In the genomic region with DNA sequence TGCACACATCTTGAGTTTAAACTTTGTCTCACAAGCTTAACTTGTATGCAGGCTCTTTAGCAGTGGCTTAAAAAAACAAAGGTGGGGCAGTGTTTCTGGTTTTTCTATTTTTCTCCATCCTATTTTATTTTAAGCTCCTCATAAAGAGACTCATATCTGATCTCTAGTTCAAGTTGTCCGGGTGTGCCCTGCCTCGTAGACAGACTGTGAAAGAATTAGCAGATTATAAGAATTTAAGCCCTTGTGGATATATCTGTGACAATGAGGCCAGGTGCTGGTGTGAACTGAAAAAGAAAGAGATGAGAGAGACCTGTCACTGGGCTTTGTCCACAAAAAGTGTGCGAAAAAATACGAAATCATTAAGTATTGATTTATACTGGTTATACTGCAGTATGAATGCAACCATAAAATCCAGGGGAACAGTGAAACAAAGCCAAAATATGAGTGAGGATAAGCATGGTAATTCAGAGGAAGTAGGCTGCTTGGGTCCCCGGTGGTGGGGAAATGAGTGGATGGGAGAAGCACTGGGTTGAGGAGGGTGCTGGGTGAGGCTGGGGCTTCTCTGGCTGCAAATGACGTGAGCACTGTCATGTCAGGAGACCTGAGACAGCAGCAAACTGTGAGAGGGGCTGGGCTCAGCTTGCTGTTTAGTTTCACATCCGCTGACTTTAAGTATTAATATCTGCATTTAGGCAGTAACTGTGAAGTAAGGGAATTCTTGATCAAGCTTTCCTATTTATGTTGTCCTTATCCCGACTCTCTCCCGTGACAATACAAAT, we compare ENCODE assay signal across 2 cellular contexts.
TF ChIP-seq lines count a peak whose summit lies in the region.

No MANE protein-coding gene starts in this region.

TF ChIP-seq in GM23338, 12 proteins besides CTCF, POLR2A, EP300 and RAD21 (continued from another document):
- TF ChIP-seq EZH2phosphoT487 (IDR thresholded peaks at IDR 0.05; ENCODE audit: unreplicated experiment) (no peak), NANOG (IDR thresholded peaks at IDR 0.05; ENCODE audit: borderline replicate concordance) (no peak), EZH2 (IDR thresholded peaks at IDR 0.05; ENCODE audit: low read depth, unreplicated experiment) (no peak)
- TF ChIP-seq, protein P1, sequence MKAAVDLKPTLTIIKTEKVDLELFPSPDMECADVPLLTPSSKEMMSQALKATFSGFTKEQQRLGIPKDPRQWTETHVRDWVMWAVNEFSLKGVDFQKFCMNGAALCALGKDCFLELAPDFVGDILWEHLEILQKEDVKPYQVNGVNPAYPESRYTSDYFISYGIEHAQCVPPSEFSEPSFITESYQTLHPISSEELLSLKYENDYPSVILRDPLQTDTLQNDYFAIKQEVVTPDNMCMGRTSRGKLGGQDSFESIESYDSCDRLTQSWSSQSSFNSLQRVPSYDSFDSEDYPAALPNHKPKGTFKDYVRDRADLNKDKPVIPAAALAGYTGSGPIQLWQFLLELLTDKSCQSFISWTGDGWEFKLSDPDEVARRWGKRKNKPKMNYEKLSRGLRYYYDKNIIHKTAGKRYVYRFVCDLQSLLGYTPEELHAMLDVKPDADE (IDR thresholded peaks at IDR 0.05) = no peak
- TF ChIP-seq, protein P2, sequence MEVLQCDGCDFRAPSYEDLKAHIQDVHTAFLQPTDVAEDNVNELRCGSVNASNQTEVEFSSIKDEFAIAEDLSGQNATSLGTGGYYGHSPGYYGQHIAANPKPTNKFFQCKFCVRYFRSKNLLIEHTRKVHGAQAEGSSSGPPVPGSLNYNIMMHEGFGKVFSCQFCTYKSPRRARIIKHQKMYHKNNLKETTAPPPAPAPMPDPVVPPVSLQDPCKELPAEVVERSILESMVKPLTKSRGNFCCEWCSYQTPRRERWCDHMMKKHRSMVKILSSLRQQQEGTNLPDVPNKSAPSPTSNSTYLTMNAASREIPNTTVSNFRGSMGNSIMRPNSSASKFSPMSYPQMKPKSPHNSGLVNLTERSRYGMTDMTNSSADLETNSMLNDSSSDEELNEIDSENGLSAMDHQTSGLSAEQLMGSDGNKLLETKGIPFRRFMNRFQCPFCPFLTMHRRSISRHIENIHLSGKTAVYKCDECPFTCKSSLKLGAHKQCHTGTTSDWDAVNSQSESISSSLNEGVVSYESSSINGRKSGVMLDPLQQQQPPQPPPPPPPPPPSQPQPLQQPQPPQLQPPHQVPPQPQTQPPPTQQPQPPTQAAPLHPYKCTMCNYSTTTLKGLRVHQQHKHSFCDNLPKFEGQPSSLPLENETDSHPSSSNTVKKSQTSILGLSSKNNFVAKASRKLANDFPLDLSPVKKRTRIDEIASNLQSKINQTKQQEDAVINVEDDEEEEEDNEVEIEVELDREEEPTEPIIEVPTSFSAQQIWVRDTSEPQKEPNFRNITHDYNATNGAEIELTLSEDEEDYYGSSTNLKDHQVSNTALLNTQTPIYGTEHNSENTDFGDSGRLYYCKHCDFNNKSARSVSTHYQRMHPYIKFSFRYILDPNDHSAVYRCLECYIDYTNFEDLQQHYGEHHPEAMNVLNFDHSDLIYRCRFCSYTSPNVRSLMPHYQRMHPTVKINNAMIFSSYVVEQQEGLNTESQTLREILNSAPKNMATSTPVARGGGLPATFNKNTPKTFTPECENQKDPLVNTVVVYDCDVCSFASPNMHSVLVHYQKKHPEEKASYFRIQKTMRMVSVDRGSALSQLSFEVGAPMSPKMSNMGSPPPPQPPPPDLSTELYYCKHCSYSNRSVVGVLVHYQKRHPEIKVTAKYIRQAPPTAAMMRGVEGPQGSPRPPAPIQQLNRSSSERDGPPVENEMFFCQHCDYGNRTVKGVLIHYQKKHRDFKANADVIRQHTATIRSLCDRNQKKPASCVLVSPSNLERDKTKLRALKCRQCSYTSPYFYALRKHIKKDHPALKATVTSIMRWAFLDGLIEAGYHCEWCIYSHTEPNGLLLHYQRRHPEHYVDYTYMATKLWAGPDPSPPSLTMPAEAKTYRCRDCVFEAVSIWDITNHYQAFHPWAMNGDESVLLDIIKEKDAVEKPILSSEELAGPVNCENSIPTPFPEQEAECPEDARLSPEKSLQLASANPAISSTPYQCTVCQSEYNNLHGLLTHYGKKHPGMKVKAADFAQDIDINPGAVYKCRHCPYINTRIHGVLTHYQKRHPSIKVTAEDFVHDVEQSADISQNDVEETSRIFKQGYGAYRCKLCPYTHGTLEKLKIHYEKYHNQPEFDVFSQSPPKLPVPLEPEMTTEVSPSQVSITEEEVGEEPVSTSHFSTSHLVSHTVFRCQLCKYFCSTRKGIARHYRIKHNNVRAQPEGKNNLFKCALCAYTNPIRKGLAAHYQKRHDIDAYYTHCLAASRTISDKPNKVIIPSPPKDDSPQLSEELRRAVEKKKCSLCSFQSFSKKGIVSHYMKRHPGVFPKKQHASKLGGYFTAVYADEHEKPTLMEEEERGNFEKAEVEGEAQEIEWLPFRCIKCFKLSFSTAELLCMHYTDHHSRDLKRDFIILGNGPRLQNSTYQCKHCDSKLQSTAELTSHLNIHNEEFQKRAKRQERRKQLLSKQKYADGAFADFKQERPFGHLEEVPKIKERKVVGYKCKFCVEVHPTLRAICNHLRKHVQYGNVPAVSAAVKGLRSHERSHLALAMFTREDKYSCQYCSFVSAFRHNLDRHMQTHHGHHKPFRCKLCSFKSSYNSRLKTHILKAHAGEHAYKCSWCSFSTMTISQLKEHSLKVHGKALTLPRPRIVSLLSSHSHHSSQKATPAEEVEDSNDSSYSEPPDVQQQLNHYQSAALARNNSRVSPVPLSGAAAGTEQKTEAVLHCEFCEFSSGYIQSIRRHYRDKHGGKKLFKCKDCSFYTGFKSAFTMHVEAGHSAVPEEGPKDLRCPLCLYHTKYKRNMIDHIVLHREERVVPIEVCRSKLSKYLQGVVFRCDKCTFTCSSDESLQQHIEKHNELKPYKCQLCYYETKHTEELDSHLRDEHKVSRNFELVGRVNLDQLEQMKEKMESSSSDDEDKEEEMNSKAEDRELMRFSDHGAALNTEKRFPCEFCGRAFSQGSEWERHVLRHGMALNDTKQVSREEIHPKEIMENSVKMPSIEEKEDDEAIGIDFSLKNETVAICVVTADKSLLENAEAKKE (CRISPR knock-in tag; IDR thresholded peaks at IDR 0.05) = no peak

TF ChIP-seq in H1, 55 proteins besides CTCF, POLR2A, EP300 and RAD21 (continued from another document):
- TF ChIP-seq TBP (IDR thresholded peaks at IDR 0.05; ENCODE audit: low read depth, low read length) = no peak
- no peak for TF ChIP-seq HDAC6 (IDR thresholded peaks at IDR 0.05; ENCODE audit: low read depth, low read length)
- TF ChIP-seq SIN3A (conservative IDR thresholded peaks at IDR 0.05 in 1 of 2, IDR thresholded peaks at IDR 0.05 in 1 of 2; ENCODE audit: low read depth in 1 of 2, low read length in 2 of 2) = no peak
- no peak for TF ChIP-seq SP1 (IDR thresholded peaks at IDR 0.05; ENCODE audit: low read depth, low read length)
- TF ChIP-seq CREB1 (IDR thresholded peaks at IDR 0.05) = no peak
- TF ChIP-seq RNF2 (IDR thresholded peaks at IDR 0.05; ENCODE audit: borderline replicate concordance, low read depth, low read length, missing control alignments, poor library complexity, severe bottlenecking) = no peak
- TF ChIP-seq, protein P3, sequence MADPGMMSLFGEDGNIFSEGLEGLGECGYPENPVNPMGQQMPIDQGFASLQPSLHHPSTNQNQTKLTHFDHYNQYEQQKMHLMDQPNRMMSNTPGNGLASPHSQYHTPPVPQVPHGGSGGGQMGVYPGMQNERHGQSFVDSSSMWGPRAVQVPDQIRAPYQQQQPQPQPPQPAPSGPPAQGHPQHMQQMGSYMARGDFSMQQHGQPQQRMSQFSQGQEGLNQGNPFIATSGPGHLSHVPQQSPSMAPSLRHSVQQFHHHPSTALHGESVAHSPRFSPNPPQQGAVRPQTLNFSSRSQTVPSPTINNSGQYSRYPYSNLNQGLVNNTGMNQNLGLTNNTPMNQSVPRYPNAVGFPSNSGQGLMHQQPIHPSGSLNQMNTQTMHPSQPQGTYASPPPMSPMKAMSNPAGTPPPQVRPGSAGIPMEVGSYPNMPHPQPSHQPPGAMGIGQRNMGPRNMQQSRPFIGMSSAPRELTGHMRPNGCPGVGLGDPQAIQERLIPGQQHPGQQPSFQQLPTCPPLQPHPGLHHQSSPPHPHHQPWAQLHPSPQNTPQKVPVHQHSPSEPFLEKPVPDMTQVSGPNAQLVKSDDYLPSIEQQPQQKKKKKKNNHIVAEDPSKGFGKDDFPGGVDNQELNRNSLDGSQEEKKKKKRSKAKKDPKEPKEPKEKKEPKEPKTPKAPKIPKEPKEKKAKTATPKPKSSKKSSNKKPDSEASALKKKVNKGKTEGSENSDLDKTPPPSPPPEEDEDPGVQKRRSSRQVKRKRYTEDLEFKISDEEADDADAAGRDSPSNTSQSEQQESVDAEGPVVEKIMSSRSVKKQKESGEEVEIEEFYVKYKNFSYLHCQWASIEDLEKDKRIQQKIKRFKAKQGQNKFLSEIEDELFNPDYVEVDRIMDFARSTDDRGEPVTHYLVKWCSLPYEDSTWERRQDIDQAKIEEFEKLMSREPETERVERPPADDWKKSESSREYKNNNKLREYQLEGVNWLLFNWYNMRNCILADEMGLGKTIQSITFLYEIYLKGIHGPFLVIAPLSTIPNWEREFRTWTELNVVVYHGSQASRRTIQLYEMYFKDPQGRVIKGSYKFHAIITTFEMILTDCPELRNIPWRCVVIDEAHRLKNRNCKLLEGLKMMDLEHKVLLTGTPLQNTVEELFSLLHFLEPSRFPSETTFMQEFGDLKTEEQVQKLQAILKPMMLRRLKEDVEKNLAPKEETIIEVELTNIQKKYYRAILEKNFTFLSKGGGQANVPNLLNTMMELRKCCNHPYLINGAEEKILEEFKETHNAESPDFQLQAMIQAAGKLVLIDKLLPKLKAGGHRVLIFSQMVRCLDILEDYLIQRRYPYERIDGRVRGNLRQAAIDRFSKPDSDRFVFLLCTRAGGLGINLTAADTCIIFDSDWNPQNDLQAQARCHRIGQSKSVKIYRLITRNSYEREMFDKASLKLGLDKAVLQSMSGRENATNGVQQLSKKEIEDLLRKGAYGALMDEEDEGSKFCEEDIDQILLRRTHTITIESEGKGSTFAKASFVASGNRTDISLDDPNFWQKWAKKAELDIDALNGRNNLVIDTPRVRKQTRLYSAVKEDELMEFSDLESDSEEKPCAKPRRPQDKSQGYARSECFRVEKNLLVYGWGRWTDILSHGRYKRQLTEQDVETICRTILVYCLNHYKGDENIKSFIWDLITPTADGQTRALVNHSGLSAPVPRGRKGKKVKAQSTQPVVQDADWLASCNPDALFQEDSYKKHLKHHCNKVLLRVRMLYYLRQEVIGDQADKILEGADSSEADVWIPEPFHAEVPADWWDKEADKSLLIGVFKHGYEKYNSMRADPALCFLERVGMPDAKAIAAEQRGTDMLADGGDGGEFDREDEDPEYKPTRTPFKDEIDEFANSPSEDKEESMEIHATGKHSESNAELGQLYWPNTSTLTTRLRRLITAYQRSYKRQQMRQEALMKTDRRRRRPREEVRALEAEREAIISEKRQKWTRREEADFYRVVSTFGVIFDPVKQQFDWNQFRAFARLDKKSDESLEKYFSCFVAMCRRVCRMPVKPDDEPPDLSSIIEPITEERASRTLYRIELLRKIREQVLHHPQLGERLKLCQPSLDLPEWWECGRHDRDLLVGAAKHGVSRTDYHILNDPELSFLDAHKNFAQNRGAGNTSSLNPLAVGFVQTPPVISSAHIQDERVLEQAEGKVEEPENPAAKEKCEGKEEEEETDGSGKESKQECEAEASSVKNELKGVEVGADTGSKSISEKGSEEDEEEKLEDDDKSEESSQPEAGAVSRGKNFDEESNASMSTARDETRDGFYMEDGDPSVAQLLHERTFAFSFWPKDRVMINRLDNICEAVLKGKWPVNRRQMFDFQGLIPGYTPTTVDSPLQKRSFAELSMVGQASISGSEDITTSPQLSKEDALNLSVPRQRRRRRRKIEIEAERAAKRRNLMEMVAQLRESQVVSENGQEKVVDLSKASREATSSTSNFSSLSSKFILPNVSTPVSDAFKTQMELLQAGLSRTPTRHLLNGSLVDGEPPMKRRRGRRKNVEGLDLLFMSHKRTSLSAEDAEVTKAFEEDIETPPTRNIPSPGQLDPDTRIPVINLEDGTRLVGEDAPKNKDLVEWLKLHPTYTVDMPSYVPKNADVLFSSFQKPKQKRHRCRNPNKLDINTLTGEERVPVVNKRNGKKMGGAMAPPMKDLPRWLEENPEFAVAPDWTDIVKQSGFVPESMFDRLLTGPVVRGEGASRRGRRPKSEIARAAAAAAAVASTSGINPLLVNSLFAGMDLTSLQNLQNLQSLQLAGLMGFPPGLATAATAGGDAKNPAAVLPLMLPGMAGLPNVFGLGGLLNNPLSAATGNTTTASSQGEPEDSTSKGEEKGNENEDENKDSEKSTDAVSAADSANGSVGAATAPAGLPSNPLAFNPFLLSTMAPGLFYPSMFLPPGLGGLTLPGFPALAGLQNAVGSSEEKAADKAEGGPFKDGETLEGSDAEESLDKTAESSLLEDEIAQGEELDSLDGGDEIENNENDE (IDR thresholded peaks at IDR 0.05; ENCODE audit: insufficient replicate concordance, low read length) = no peak
- TF ChIP-seq SP2 (IDR thresholded peaks at IDR 0.05; ENCODE audit: low read length) = no peak
- TF ChIP-seq POLR2AphosphoS5 (IDR thresholded peaks at IDR 0.05; ENCODE audit: low read depth, low read length) = no peak
